ENCODE assay signal across 8 cellular contexts in the genomic region with DNA sequence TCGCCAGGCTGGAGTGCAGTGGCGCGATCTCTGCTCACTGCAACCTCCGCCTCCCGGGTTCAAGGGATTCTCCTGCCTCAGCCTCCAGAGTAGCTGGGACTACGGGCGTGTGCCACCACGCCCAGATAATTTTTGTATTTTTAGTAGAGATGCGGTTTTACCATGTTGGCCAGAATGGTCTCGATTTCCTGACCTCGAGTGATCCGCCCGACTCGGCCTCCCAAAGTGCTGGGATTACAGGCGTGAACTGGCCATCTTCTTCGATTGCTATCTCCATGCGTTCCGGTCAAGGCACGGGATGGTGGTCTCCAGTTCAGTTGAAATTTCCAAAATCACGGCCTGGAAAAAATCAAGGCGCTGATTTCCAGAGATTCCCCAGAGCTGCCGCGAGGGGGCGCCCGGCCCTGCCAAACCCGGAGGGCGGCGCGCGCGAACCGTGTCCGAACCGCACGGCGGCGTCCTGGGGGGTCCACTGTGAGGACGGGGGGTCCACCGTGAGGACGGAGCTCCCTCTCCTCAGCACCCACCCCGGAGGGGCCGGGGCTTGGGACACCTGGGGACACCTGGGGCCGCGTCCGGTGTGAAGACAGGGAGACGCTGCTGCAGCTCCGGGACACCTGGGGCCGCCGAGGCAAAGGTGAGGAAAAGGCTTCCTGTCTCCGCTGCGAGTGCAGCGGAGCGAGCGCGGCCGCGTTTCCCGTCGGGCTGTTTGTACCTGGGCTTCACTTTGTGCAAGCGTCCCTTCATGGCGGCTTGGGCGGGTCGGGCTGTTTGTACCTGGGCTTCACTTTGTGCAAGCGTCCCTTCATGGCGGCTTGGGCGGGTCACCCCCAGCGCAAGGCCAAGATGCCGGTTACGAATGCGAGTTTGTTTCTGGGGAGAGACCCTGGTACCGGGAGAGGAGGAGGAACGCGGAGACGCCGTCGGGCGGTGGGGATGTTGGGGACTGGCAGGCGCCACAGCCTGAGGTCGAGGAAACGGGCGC.
A peak's percentile ranks its signal among the peaks of the same experiment; 100 is the strongest.
DNase-seq lines count a peak whose midpoint lies in the region; ATAC-seq and TF ChIP-seq lines count a peak whose summit lies in the region.
"Not testable (repeated sequence)": the region's sequence is repeated elsewhere in the genome, so short reads cannot be mapped to it uniquely, and the experiment has no call there.

No MANE protein-coding gene starts in this region.

- not testable (repeated sequence) for BruUV-seq in Panc1 (replicated peaks; lab: Mats Ljungman, UMichigan)

- peak in 1 of 2 donors; percentile 20 for ATAC-seq in CD4-positive, CD25-positive, alpha-beta regulatory T cell (ENCODE audit: low read depth in 2 of 2)
- ATAC-seq in Panc1: not testable (repeated sequence)
- peak; percentile 65 to 66 for ATAC-seq in activated T-cell treated with anti-CD3 and anti-CD28 coated beads, Interleukin-2, amount 50 U/mL, for 4 hours
- peak; percentile 47 for ATAC-seq in left ventricle myocardium superior
- ATAC-seq in natural killer cell: peak in 2 of 3 donors; percentile 44 to 48
- ATAC-seq in stimulated activated effector memory CD8-positive, alpha-beta T cell treated with anti-CD3 and anti-CD28 coated beads, Interleukin-12 subunit alpha, Interleukin-12 subunit beta, amount 100 ng/mL, for 72 hours: peak; percentile 31

- H3K36me3 Mint-ChIP-seq in CD4-positive, CD25-positive, alpha-beta regulatory T cell; activated T-cell treated with anti-CD3 and anti-CD28 coated beads, Interleukin-2, amount 50 U/mL, for 4 hours (ENCODE audit: insufficient read depth); chondrocyte (ENCODE audit: low read depth); natural killer cell; stimulated activated effector memory CD8-positive, alpha-beta T cell treated with anti-CD3 and anti-CD28 coated beads, Interleukin-12 subunit alpha, Interleukin-12 subunit beta, amount 100 ng/mL, for 72 hours: not testable (repeated sequence)

- not testable (repeated sequence) for H3K4me3 ChIP-seq in CD4-positive, CD25-positive, alpha-beta regulatory T cell (ENCODE audit: low read depth, low read length)
- H3K4me3 ChIP-seq in Panc1 (ENCODE audit: low read depth in 2 of 2, low read length in 2 of 2): peak overlapping the region; percentile 28 to 33

- not testable (repeated sequence) for H3K27ac Mint-ChIP-seq in CD4-positive, CD25-positive, alpha-beta regulatory T cell; chondrocyte (ENCODE audit: unreplicated experiment); natural killer cell; stimulated activated effector memory CD8-positive, alpha-beta T cell treated with anti-CD3 and anti-CD28 coated beads, Interleukin-12 subunit alpha, Interleukin-12 subunit beta, amount 100 ng/mL, for 72 hours

- not testable (repeated sequence) for H3K27me3 ChIP-seq in CD4-positive, CD25-positive, alpha-beta regulatory T cell (ENCODE audit: control insufficient read depth, insufficient read depth, low read length); Panc1 (ENCODE audit: control insufficient read depth, insufficient read depth, low read length)

- in situ Hi-C loops in Panc1 (cut with HindIII; ENCODE audit: low pct_unique_long_range_greater_than_20kb, low sequenced_read_pairs): not testable (repeated sequence)

- not testable (repeated sequence) for H3K4me1 Mint-ChIP-seq in CD4-positive, CD25-positive, alpha-beta regulatory T cell; activated T-cell treated with anti-CD3 and anti-CD28 coated beads, Interleukin-2, amount 50 U/mL, for 4 hours (ENCODE audit: low read depth); chondrocyte (ENCODE audit: low read depth); natural killer cell; stimulated activated effector memory CD8-positive, alpha-beta T cell treated with anti-CD3 and anti-CD28 coated beads, Interleukin-12 subunit alpha, Interleukin-12 subunit beta, amount 100 ng/mL, for 72 hours

- not testable (repeated sequence) for TF ChIP-seq CTCF in Panc1 (IDR thresholded peaks at IDR 0.05)
- TF ChIP-seq CTCF in chondrocyte (IDR thresholded peaks at IDR 0.05) (peak; percentile 75), natural killer cell (IDR thresholded peaks at IDR 0.05) (peak; percentile 46)

- H3K9me3 ChIP-seq in CD4-positive, CD25-positive, alpha-beta regulatory T cell (ENCODE audit: control insufficient read depth in 2 of 2, low read length in 2 of 2); Panc1 (ENCODE audit: control insufficient read depth, insufficient read depth, low read depth, low read length): not testable (repeated sequence)

- H3K36me3 ChIP-seq in CD4-positive, CD25-positive, alpha-beta regulatory T cell (ENCODE audit: control insufficient read depth, insufficient read depth, low read length); Panc1 (ENCODE audit: control insufficient read depth, insufficient read depth, low read length): not testable (repeated sequence)

- POLR2A ChIA-PET in HEK293T (lab: Yijun Ruan, JAX); Panc1 (lab: Charles Lee): not testable (repeated sequence)

- not testable (repeated sequence) for H3K27ac ChIP-seq in CD4-positive, CD25-positive, alpha-beta regulatory T cell (ENCODE audit: insufficient read depth, low read length, poor library complexity, severe bottlenecking); Panc1 (ENCODE audit: low read length)

- H3K4me3 Mint-ChIP-seq in CD4-positive, CD25-positive, alpha-beta regulatory T cell: peak overlapping the region in 2 of 4 donors; percentile 79 to 82
- peak overlapping the region; percentile 63 for H3K4me3 Mint-ChIP-seq in activated T-cell treated with anti-CD3 and anti-CD28 coated beads, Interleukin-2, amount 50 U/mL, for 4 hours
- H3K4me3 Mint-ChIP-seq in chondrocyte (ENCODE audit: unreplicated experiment): peak overlapping the region; percentile 63
- H3K4me3 Mint-ChIP-seq in natural killer cell: not testable (repeated sequence)
- peak overlapping the region; percentile 57 for H3K4me3 Mint-ChIP-seq in stimulated activated effector memory CD8-positive, alpha-beta T cell treated with anti-CD3 and anti-CD28 coated beads, Interleukin-12 subunit alpha, Interleukin-12 subunit beta, amount 100 ng/mL, for 72 hours

- not testable (repeated sequence) for H3K4me1 ChIP-seq in CD4-positive, CD25-positive, alpha-beta regulatory T cell (ENCODE audit: control insufficient read depth, insufficient read depth, low read length, poor library complexity, severe bottlenecking); Panc1 (ENCODE audit: control insufficient read depth, insufficient read depth, low read length)

- DNase-seq in CD4-positive, CD25-positive, alpha-beta regulatory T cell: peak in 2 of 3 donors; percentile 43 to 54
- DNase-seq in HEK293T (ENCODE audit: extremely low spot score): peak; percentile 12
- DNase-seq in Panc1 (ENCODE audit: low read depth, low spot score); chondrocyte (ENCODE audit: low spot score); natural killer cell: not testable (repeated sequence)
- DNase-seq in activated T-cell treated with anti-CD3 and anti-CD28 coated beads, Interleukin-2, amount 50 U/mL, for 4 hours: peak; percentile 26
- peak; percentile 50 for DNase-seq in left ventricle myocardium superior
- DNase-seq in stimulated activated effector memory CD8-positive, alpha-beta T cell treated with anti-CD3 and anti-CD28 coated beads, Interleukin-12 subunit alpha, Interleukin-12 subunit beta, amount 100 ng/mL, for 72 hours (ENCODE audit: low spot score in 2 of 2): peak; percentile 9 to 55

- H3K27me3 Mint-ChIP-seq in CD4-positive, CD25-positive, alpha-beta regulatory T cell; chondrocyte (ENCODE audit: low read depth); natural killer cell (ENCODE audit: low read depth in 2 of 2): not testable (repeated sequence)
- peaks cover 17% of the 10 kb centered on the region for H3K27me3 Mint-ChIP-seq in activated T-cell treated with anti-CD3 and anti-CD28 coated beads, Interleukin-2, amount 50 U/mL, for 4 hours (ENCODE audit: low read depth)

- H3K9me3 Mint-ChIP-seq in CD4-positive, CD25-positive, alpha-beta regulatory T cell; activated T-cell treated with anti-CD3 and anti-CD28 coated beads, Interleukin-2, amount 50 U/mL, for 4 hours; chondrocyte (ENCODE audit: low read depth); natural killer cell; stimulated activated effector memory CD8-positive, alpha-beta T cell treated with anti-CD3 and anti-CD28 coated beads, Interleukin-12 subunit alpha, Interleukin-12 subunit beta, amount 100 ng/mL, for 72 hours: not testable (repeated sequence)

- CTCF ChIA-PET in HEK293T (lab: Yijun Ruan, JAX); Panc1 (lab: Charles Lee): not testable (repeated sequence)

- intact Hi-C loops in Panc1 (cut with micrococcal nuclease; ENCODE audit: unreplicated experiment); left ventricle myocardium superior (cut with micrococcal nuclease); natural killer cell (cut with micrococcal nuclease): not testable (repeated sequence)

TF ChIP-seq in HEK293T, 16 proteins besides CTCF, POLR2A, EP300 and RAD21:
- peak; percentile 56 for TF ChIP-seq L3MBTL2 (conservative IDR thresholded peaks at IDR 0.05)
TF ChIP-seq in HEK293T: peak in this region for 1; not testable (repeated sequence) for 15.
